8 cellular contexts compared by ENCODE assay signal in the genomic region with DNA sequence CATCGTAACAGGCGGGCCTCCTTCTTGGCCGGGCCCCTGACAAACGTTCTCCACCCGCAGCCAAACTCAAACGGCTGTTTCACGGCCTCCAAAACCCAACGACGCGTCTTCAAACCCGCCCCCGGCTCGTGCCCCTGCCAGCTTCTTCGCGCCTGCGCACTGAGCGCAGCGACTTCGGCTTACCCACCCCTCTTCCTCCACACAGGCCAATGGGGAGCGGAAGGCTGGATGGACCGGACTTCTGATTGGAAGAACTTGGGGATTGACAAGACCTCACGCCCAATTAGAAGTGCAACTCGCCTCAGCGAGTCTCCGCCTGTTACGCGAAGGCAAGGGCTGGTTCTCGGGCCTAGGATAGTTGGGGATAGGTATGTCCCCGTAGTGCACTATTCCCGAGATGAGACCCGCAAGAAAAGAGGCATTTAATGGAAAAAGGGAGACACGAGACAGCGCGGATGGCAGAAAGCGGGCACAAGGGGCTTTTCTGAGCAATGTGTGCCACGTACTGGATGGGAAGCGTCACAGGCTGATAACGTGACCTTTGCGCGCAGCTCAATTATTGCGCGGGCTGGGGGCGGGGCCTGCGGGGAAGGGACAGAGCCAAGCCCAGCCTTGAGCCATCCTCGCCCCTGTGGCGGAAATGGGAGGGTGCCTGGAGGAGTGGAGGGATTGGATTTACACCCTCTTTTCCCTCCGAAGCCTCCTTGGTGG. TPM values are rescaled to one million over a fixed set of nuclear protein-coding genes. Genes with fewer than 3 reads are reported as not detected.
A peak's percentile ranks its signal among the peaks of the same experiment; 100 is the strongest.
DNase-seq lines count a peak whose midpoint lies in the region; ATAC-seq and TF ChIP-seq lines count a peak whose summit lies in the region.

LAPTM4A (minus strand) TSS at position 111 of the 711 bp plus-strand sequence; CDS start at position 3, 108 bp downstream.

- DNase-seq in Peyer's patch (peak; percentile 97 to 99 (median 98)), esophagus muscularis mucosa (ENCODE audit: extremely low spot score) (peak; percentile 100)
- peak; percentile 97 to 98 for DNase-seq in activated T-cell treated with anti-CD3 and anti-CD28 coated beads, Interleukin-2, amount 50 U/mL, for 48 hours
- peak; percentile 97 for DNase-seq in stimulated activated CD8-positive, alpha-beta memory T cell treated with anti-CD3 and anti-CD28 coated beads, Interleukin-7, amount 100 ng/mL, for 4 hours (ENCODE audit: low read depth in 2 of 2)

- H3K79me2 ChIP-seq in DOHH2 (ENCODE audit: control insufficient read depth, low read length), result peaks cover 45% of the 10 kb centered on the region

- H3K27me3 ChIP-seq in DOHH2 (ENCODE audit: control insufficient read depth, low read length), result peaks cover 11% of the 10 kb centered on the region
- no peaks in the 10 kb centered on the region for H3K27me3 ChIP-seq in Peyer's patch
- H3K27me3 ChIP-seq in esophagus muscularis mucosa, result no peaks in the 10 kb centered on the region
- H3K27me3 ChIP-seq in muscle layer of duodenum (ENCODE audit: low read depth, low read length), result no peaks in the 10 kb centered on the region

- ATAC-seq in GM21825 (IDR thresholded peaks at IDR 0.05; ENCODE audit: unreplicated experiment), result peak; percentile 93

- peaks cover 6% of the 10 kb centered on the region; the same call in 1 of the 2 replicates for H3K36me3 ChIP-seq in DOHH2 (ENCODE audit: control insufficient read depth, low read length)
- no peaks in the 10 kb centered on the region for H3K36me3 ChIP-seq in KOPT-K1 (ENCODE audit: insufficient read depth, low read length)
- H3K36me3 ChIP-seq in Peyer's patch, result no peaks in the 10 kb centered on the region
- no peaks in the 10 kb centered on the region for H3K36me3 ChIP-seq in esophagus muscularis mucosa
- H3K36me3 ChIP-seq in muscle layer of duodenum (ENCODE audit: control insufficient read depth in 1 of 2, insufficient read depth in 2 of 2, low read length in 2 of 2), result peaks cover 0 to 12% of the 10 kb centered on the region in 2 donors

- TF ChIP-seq POLR2A in Peyer's patch (IDR thresholded peaks at IDR 0.05), result peak; percentile 60 to 88
- peak; percentile 75 for TF ChIP-seq POLR2A in esophagus muscularis mucosa (IDR thresholded peaks at IDR 0.05; ENCODE audit: low read depth)

- H3K4me2 ChIP-seq in DOHH2 (ENCODE audit: low read length), result peak within 1 kb of the TSS; percentile 81

- H3K9me2 ChIP-seq in DOHH2 (replicated peaks; ENCODE audit: control insufficient read depth, low read length), result no peaks in the 10 kb centered on the region

- H3K27ac ChIP-seq in DOHH2 (ENCODE audit: low read depth, low read length), result peak within 1 kb of the TSS; percentile 57
- peak within 1 kb of the TSS; percentile 86 for H3K27ac ChIP-seq in KOPT-K1 (ENCODE audit: low read depth, low read length, poor library complexity, severe bottlenecking)
- H3K27ac ChIP-seq in Peyer's patch, result peak within 1 kb of the TSS; percentile 92 to 98 (median 94)
- H3K27ac ChIP-seq in esophagus muscularis mucosa (replicated peaks in 1 of 4), result peak within 1 kb of the TSS; percentile 95 to 99 (median 99)
- H3K27ac ChIP-seq in muscle layer of duodenum (ENCODE audit: low read length), result peak within 1 kb of the TSS; percentile 98

- TF ChIP-seq CTCF in DOHH2 (IDR thresholded peaks at IDR 0.05; ENCODE audit: low read depth, low read length, poor library complexity, severe bottlenecking), result no peak
- peak in 3 of 6 experiments; percentile 38 to 51 (median 43) for TF ChIP-seq CTCF in Peyer's patch (IDR thresholded peaks at IDR 0.05)
- peak in 2 of 3 experiments; percentile 32 to 35 for TF ChIP-seq CTCF in esophagus muscularis mucosa (IDR thresholded peaks at IDR 0.05)

- TF ChIP-seq EP300 in esophagus muscularis mucosa (IDR thresholded peaks at IDR 0.05), result no peak

- H4K20me1 ChIP-seq in DOHH2 (ENCODE audit: control insufficient read depth, insufficient read depth, low read depth, low read length), result 0 out of 2 replicates have a peak, but pooled peaks cover 3% of the 10 kb centered on the region

- H3K4me3 ChIP-seq in DOHH2 (ENCODE audit: low read length) (peak within 1 kb of the TSS; percentile 98), Peyer's patch (peak within 1 kb of the TSS; percentile 67 to 82 (median 78)), esophagus muscularis mucosa (peak within 1 kb of the TSS; percentile 71 to 94 (median 88)), muscle layer of duodenum (ENCODE audit: low read depth in 1 of 2, low read length in 2 of 2) (peak within 1 kb of the TSS; percentile 72 to 84)

- 0 out of 2 replicates have a peak, but pooled peaks cover 6% of the 10 kb centered on the region for H3F3A ChIP-seq in DOHH2 (ENCODE audit: control insufficient read depth, insufficient read depth)

- intact Hi-C loops in esophagus muscularis mucosa (cut with DNase I), result loop anchor here (5.0 to 10.0 kb wide), 2 partner anchors 39 to 697 kb away; partner anchors contain the start of genes MATN3 and OSR1

- H3K4me1 ChIP-seq in DOHH2 (ENCODE audit: control insufficient read depth, low read length) (peaks cover 35% of the 10 kb centered on the region), Peyer's patch (peaks cover 0 to 32% (median 2%) of the 10 kb centered on the region in 4 donors), esophagus muscularis mucosa (peaks cover 37 to 41% (median 39%) of the 10 kb centered on the region in 4 donors), muscle layer of duodenum (ENCODE audit: control insufficient read depth in 1 of 2, insufficient read depth in 2 of 2, low read length in 2 of 2) (peaks cover 6 to 19% of the 10 kb centered on the region in 2 donors)

- H3K9me3 ChIP-seq in DOHH2 (ENCODE audit: control insufficient read depth, insufficient read depth, low read length) (no peaks in the 10 kb centered on the region), KOPT-K1 (ENCODE audit: insufficient read depth, low read length, poor library complexity, severe bottlenecking) (peaks cover 3% of the 10 kb centered on the region), Peyer's patch (no peaks in the 10 kb centered on the region), esophagus muscularis mucosa (no peaks in the 10 kb centered on the region), muscle layer of duodenum (ENCODE audit: control insufficient read depth in 1 of 2, low read length in 2 of 2) (no peaks in the 10 kb centered on the region)

- WGBS in esophagus muscularis mucosa, result under 1% methylated on average over 40 of the region's 47 CpGs

RNA-seq across cellular contexts. Expression of gene LAPTM4A, which starts in this region (rescaled TPM):
- total RNA-seq in Peyer's patch, result 10 to 100 TPM; 27.3 to 65.0 (median 50.0) TPM
- 100 to 1,000 TPM; 154 to 215 (median 192) TPM for total RNA-seq in esophagus muscularis mucosa

Comparison
In these comparisons a context has a peak if more than half of its experiments do, and no peak if none do; other contexts are left out.
1. Peak in every context shown above with its lines: DNase-seq, ATAC-seq, H3K4me3 ChIP-seq and H3K27ac ChIP-seq.